In genomic region chr1:174643206-174643605, GRCh38 we compare ENCODE assay signal across 10 cellular contexts.
"Had no signal": no experiment of that assay in that cellular context is flagged by ENCODE, and none has a peak within 500 bp of the region (broad histone marks: within the 10 kb centered on the region; RNA-seq: fewer than 3 reads in every experiment).

No MANE protein-coding gene starts in this region.

- DNase-seq: GOT3, H7, HFFc6, KBM-7 had no signal

- H3K4me3 Mint-ChIP-seq: HFFc6 had no signal

- H3K27me3 Mint-ChIP-seq: IgD-negative memory B cell had no signal

- H3K36me3 ChIP-seq: HAP-1 had no signal

- H3K9me3 ChIP-seq: HAP-1 had no signal

- ATAC-seq: HCT116, HepG2 had no signal

- H3K27ac Mint-ChIP-seq: HFFc6, IgD-negative memory B cell had no signal

- H3K9ac ChIP-seq: KMS-11 had no signal

- H3K4me3 ChIP-seq: HAP-1 had no signal

- H3K27ac ChIP-seq: HL-60, KMS-11 had no signal

- H3K9me3 Mint-ChIP-seq: HFFc6 had no signal
